Comparison of ENCODE assay signal across 22 cellular contexts in the genomic region with DNA sequence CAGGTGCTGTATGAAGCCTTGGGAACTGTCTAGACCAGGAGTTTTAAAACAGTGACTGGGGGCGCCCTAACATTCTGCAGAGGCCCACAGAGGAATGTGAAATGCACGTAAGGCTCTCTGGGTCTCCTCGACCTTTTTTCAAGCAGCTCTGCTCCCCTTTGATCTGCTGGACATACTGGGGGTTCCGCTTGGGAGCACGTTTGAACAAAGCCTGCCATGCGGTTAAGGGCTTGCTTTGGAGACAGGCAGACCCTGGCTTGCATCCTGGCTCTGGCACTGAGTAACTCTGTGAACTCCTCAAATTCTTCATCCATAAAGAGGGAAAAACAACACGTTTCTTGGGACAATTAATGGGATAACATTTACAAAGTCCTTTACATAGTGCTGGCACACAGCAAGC. TPM values are rescaled to one million over a fixed set of nuclear protein-coding genes. Genes with fewer than 3 reads are reported as not detected.
DNase-seq lines count a peak whose midpoint lies in the region; ATAC-seq and TF ChIP-seq lines count a peak whose summit lies in the region.
"Had no signal": no experiment of that assay in that cellular context is flagged by ENCODE, and none has a peak within 500 bp of the region (broad histone marks: within the 10 kb centered on the region; RNA-seq: fewer than 3 reads in every experiment).

No MANE protein-coding gene starts in this region.

- no peak overlapping the region for H2AFZ ChIP-seq in neural progenitor cell (replicated peaks)

- H3K4me1 ChIP-seq in neural progenitor cell (peaks cover 5% of the 10 kb centered on the region), stomach smooth muscle (ENCODE audit: control insufficient read depth, insufficient read depth, low read length) (peaks cover 14% of the 10 kb centered on the region)
- H3K4me1 ChIP-seq: A549; BE2C; BLaER1 treated with 17β-estradiol and CSF1 and Interleukin-3, amounts not matched to agents 10 nM and 100 nM had no signal

- POLR2A ChIA-PET in naive thymus-derived CD8-positive, alpha-beta T cell (lab: Charles Lee): no interaction called here

- H3K9me3 Mint-ChIP-seq in neural progenitor cell: no peaks in the 10 kb centered on the region
- no peaks in the 10 kb centered on the region for H3K9me3 Mint-ChIP-seq in naive thymus-derived CD8-positive, alpha-beta T cell
- H3K9me3 Mint-ChIP-seq: CD14-positive monocyte; CD4-positive, alpha-beta T cell; CD8-positive, alpha-beta memory T cell had no signal

- no peaks in the 10 kb centered on the region for H3K79me2 ChIP-seq in neural progenitor cell (ENCODE audit: low read depth)

- H3K36me3 ChIP-seq in neural progenitor cell (no peaks in the 10 kb centered on the region), stomach smooth muscle (ENCODE audit: control insufficient read depth in 2 of 2, insufficient read depth in 2 of 2, low read length in 2 of 2) (peaks cover 0 to 11% of the 10 kb centered on the region in 2 donors)
- H3K36me3 ChIP-seq: BE2C; BLaER1 treated with 17β-estradiol and CSF1 and Interleukin-3, amounts not matched to agents 10 nM and 100 nM had no signal

- no peaks in the 10 kb centered on the region for H3F3A ChIP-seq in neural progenitor cell (ENCODE audit: low read depth)

- H3K4me2 ChIP-seq in neural progenitor cell: no peak overlapping the region
- H3K4me2 ChIP-seq: A549 had no signal

- no peaks in the 10 kb centered on the region for H4K20me1 ChIP-seq in neural progenitor cell (ENCODE audit: low read depth)

- H3K27me3 ChIP-seq in neural progenitor cell (peaks cover 3% of the 10 kb centered on the region), stomach smooth muscle (ENCODE audit: control insufficient read depth in 1 of 2, insufficient read depth in 2 of 2, low read length in 2 of 2) (no peaks in the 10 kb centered on the region)

- peaks cover 15% of the 10 kb centered on the region for H3K4me1 Mint-ChIP-seq in neural progenitor cell
- H3K4me1 Mint-ChIP-seq in naive thymus-derived CD8-positive, alpha-beta T cell: no peaks in the 10 kb centered on the region
- H3K4me1 Mint-ChIP-seq: CD14-positive monocyte; CD8-positive, alpha-beta memory T cell had no signal

- H3K4me3 ChIP-seq in neural progenitor cell (no peak overlapping the region), stomach smooth muscle (ENCODE audit: low read length in 2 of 2) (no peak overlapping the region)
- H3K4me3 ChIP-seq: A549; BLaER1 treated with 17β-estradiol and CSF1 and Interleukin-3, amounts not matched to agents 10 nM and 100 nM had no signal

- H3K27me3 Mint-ChIP-seq in neural progenitor cell (ENCODE audit: insufficient read depth, low read depth): peaks cover 2% of the 10 kb centered on the region
- peaks cover 32 to 79% (median 45%) of the 10 kb centered on the region in 5 donors for H3K27me3 Mint-ChIP-seq in naive thymus-derived CD8-positive, alpha-beta T cell

- H3K27ac ChIP-seq in neural progenitor cell (no peak overlapping the region), stomach smooth muscle (ENCODE audit: low read length) (peak overlapping the region; percentile 46)
- H3K27ac ChIP-seq: A549; BLaER1 treated with 17β-estradiol and CSF1 and Interleukin-3, amounts not matched to agents 10 nM and 100 nM had no signal

- H3K36me3 Mint-ChIP-seq in neural progenitor cell: peaks cover 6% of the 10 kb centered on the region
- H3K36me3 Mint-ChIP-seq in naive thymus-derived CD8-positive, alpha-beta T cell: no peaks in the 10 kb centered on the region
- H3K36me3 Mint-ChIP-seq: CD14-positive monocyte; CD8-positive, alpha-beta memory T cell had no signal

- H3K27ac Mint-ChIP-seq in neural progenitor cell: no peak overlapping the region
- H3K27ac Mint-ChIP-seq in naive thymus-derived CD8-positive, alpha-beta T cell: peak overlapping the region in 1 of 10 donors; percentile 60
- H3K27ac Mint-ChIP-seq: CD14-positive monocyte; CD4-positive, alpha-beta T cell; CD8-positive, alpha-beta memory T cell had no signal

- DNase-seq in left kidney (ENCODE audit: low read depth, low spot score) (peak; percentile 66), neural progenitor cell (ENCODE audit: low spot score) (no peak)
- no peak for DNase-seq in naive thymus-derived CD8-positive, alpha-beta T cell
- DNase-seq: 8988T; ACHN; AML-193; BE2C; CD4-positive, alpha-beta T cell; CD8-positive, alpha-beta memory T cell; DMS 273 treated with DMSO at 0.1 percent for 48 hours; DMS79; EL; GF-D8; GOT3; H7; HCEC 1CT had no signal

- no peak for ATAC-seq in HG03571 (IDR thresholded peaks at IDR 0.05; ENCODE audit: unreplicated experiment)
- no peak for ATAC-seq in naive thymus-derived CD8-positive, alpha-beta T cell
- ATAC-seq in GM19467 (IDR thresholded peaks at IDR 0.05; ENCODE audit: unreplicated experiment): no peak
- ATAC-seq: A549 had no signal

- H3K9me3 ChIP-seq in neural progenitor cell (ENCODE audit: low read depth) (no peaks in the 10 kb centered on the region), stomach smooth muscle (ENCODE audit: control insufficient read depth in 2 of 2, low read length in 2 of 2) (no peaks in the 10 kb centered on the region)
- H3K9me3 ChIP-seq: A549; BE2C; BLaER1 treated with 17β-estradiol and CSF1 and Interleukin-3, amounts not matched to agents 10 nM and 100 nM had no signal

- H3K9ac ChIP-seq in neural progenitor cell (no peak overlapping the region), stomach smooth muscle (ENCODE audit: low read length in 2 of 2) (no peak overlapping the region)
- H3K9ac ChIP-seq: BLaER1 treated with 17β-estradiol and CSF1 and Interleukin-3, amounts not matched to agents 10 nM and 100 nM had no signal

- H3K4me3 Mint-ChIP-seq in neural progenitor cell: peak overlapping the region; percentile 54
- H3K4me3 Mint-ChIP-seq in naive thymus-derived CD8-positive, alpha-beta T cell: no peak overlapping the region
- H3K4me3 Mint-ChIP-seq: CD14-positive monocyte; CD4-positive, alpha-beta T cell; CD8-positive, alpha-beta memory T cell had no signal

- no peak for TF ChIP-seq CTCF in neural progenitor cell (IDR thresholded peaks at IDR 0.05)

RNA-seq across cellular contexts. Expression of gene BEND7, which starts 7.8 kb away (rescaled TPM):
- 7.5 and 9.1 TPM in 2 replicates for total RNA-seq in neural progenitor cell (ENCODE audit: low replicate concordance)
- not detected for total RNA-seq in naive thymus-derived CD8-positive, alpha-beta T cell
- not detected for polyA plus RNA-seq in naive thymus-derived CD8-positive, alpha-beta T cell
- total RNA-seq: CD4-positive, alpha-beta T cell; CD8-positive, alpha-beta memory T cell had no signal
- polyA plus RNA-seq: CD14-positive monocyte; CD8-positive, alpha-beta memory T cell had no signal
